In the genomic region with DNA sequence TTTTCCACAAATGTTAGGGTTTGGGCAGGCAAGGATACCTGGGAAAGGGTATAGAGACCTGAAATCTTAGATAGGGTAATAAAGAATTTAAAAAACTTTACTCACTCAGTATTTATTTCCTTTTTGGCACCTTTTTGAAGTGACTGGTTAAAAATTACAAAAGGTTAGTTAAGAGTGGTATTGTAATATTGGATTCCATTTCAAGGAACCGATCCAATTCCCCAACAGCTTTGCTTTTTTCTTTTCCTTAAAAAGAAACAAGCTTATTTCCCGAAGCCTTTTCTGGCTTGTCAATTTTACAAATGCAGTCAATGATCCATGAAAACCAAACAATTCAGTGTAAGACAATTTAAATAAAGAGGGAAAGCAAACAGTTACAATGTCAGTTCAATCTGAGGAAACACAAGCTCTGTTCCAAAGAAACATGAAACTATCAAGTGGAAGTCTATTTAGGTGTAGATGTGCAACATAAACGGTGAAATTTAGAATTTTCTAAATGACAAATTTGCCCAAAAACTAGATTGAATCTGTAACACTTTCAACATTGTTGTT, we compare ENCODE assay signal across 20 cellular contexts.
DNase-seq lines count a peak whose midpoint lies in the region; TF ChIP-seq lines count a peak whose summit lies in the region.
"Had no signal": no experiment of that assay in that cellular context is flagged by ENCODE, and none has a peak within 500 bp of the region (broad histone marks: within the 10 kb centered on the region; RNA-seq: fewer than 3 reads in every experiment).

No MANE protein-coding gene starts in this region.

- no peaks in the 10 kb centered on the region for H3K4me1 Mint-ChIP-seq in nephron progenitor cell
- H3K4me1 Mint-ChIP-seq in activated CD4-positive, alpha-beta T cell treated with anti-CD3 and anti-CD28 coated beads, Interleukin-2, amount 10 ng/mL, durations not matched to agents 7 days and 5 days: no peaks in the 10 kb centered on the region

- no peaks in the 10 kb centered on the region for H3K36me3 Mint-ChIP-seq in nephron progenitor cell (ENCODE audit: low read depth)
- H3K36me3 Mint-ChIP-seq in activated CD4-positive, alpha-beta T cell treated with anti-CD3 and anti-CD28 coated beads, Interleukin-2, amount 10 ng/mL, durations not matched to agents 7 days and 5 days (ENCODE audit: low read depth): no peaks in the 10 kb centered on the region

- H3K27ac Mint-ChIP-seq in nephron progenitor cell: peak overlapping the region; percentile 47
- H3K27ac Mint-ChIP-seq in activated CD4-positive, alpha-beta T cell treated with anti-CD3 and anti-CD28 coated beads, Interleukin-2, amount 10 ng/mL, durations not matched to agents 7 days and 5 days: no peak overlapping the region
- H3K27ac Mint-ChIP-seq: stimulated activated naive CD8-positive, alpha-beta T cell treated with anti-CD3 and anti-CD28 coated beads, Interleukin-15, Interleukin-2, amounts not matched to agents 100 ng/mL and 50 ng/mL, for 24 hours had no signal

- POLR2A ChIA-PET in activated CD4-positive, alpha-beta T cell treated with anti-CD3 and anti-CD28 coated beads, Interleukin-2, amount 10 ng/mL, durations not matched to agents 7 days and 5 days (lab: Charles Lee): no interaction called here

- H3K9me3 Mint-ChIP-seq in nephron progenitor cell: no peaks in the 10 kb centered on the region
- H3K9me3 Mint-ChIP-seq in activated CD4-positive, alpha-beta T cell treated with anti-CD3 and anti-CD28 coated beads, Interleukin-2, amount 10 ng/mL, durations not matched to agents 7 days and 5 days: peaks cover 3% of the 10 kb centered on the region

- CTCF ChIA-PET in activated CD4-positive, alpha-beta T cell treated with anti-CD3 and anti-CD28 coated beads, Interleukin-2, amount 10 ng/mL, durations not matched to agents 7 days and 5 days (lab: Charles Lee): no interaction called here

- no peaks in the 10 kb centered on the region for H3K27me3 Mint-ChIP-seq in nephron progenitor cell (ENCODE audit: low read depth, poor library complexity)
- H3K27me3 Mint-ChIP-seq in activated CD4-positive, alpha-beta T cell treated with anti-CD3 and anti-CD28 coated beads, Interleukin-2, amount 10 ng/mL, durations not matched to agents 7 days and 5 days: no peaks in the 10 kb centered on the region
- H3K27me3 Mint-ChIP-seq: stimulated activated naive CD8-positive, alpha-beta T cell treated with anti-CD3 and anti-CD28 coated beads, Interleukin-15, Interleukin-2, amounts not matched to agents 100 ng/mL and 50 ng/mL, for 24 hours had no signal

- peak; percentile 60 for DNase-seq in DMS153 treated with DMSO at 0.1 percent for 48 hours (lab: John Stamatoyannopoulos, UW; ENCODE audit: unreplicated experiment)
- peak; percentile 93 for DNase-seq in NCI-H146 treated with DMSO at 0.1 percent for 48 hours (lab: John Stamatoyannopoulos, UW; ENCODE audit: unreplicated experiment)
- DNase-seq in NCI-H748 (lab: John Stamatoyannopoulos, UW; ENCODE audit: unreplicated experiment): peak; percentile 87
- DNase-seq in nephron progenitor cell: no peak
- no peak for DNase-seq in NAMALWA (ENCODE audit: low spot score)
- DNase-seq in NCI-H82 treated with DMSO at 0.1 percent for 48 hours (lab: John Stamatoyannopoulos, UW; ENCODE audit: unreplicated experiment): no peak
- DNase-seq in stimulated activated CD4-positive, alpha-beta T cell treated with anti-CD3 and anti-CD28 coated beads, Interleukin-2, amount 100 ng/mL, for 48 hours: no peak
- DNase-seq in activated CD4-positive, alpha-beta T cell treated with anti-CD3 and anti-CD28 coated beads, Interleukin-2, amount 10 ng/mL, durations not matched to agents 7 days and 5 days: no peak
- DNase-seq: activated effector memory CD4-positive, alpha-beta T cell treated with anti-CD3 and anti-CD28 coated beads, Interleukin-2, amount 50 U/mL, for 16 hours; amniotic stem cell; central memory CD4-positive, alpha-beta T cell; esophagus squamous epithelium; left ventricle myocardium inferior; MV-4-11; nucleus accumbens; Peyer's patch; right lobe of liver; SK-N-SH; upper lobe of left lung had no signal

- TF ChIP-seq CTCF in nephron progenitor cell (IDR thresholded peaks at IDR 0.05): no peak

- H3K4me3 Mint-ChIP-seq in nephron progenitor cell: no peak overlapping the region
- H3K4me3 Mint-ChIP-seq in activated CD4-positive, alpha-beta T cell treated with anti-CD3 and anti-CD28 coated beads, Interleukin-2, amount 10 ng/mL, durations not matched to agents 7 days and 5 days: no peak overlapping the region
- H3K4me3 Mint-ChIP-seq: stimulated activated naive CD8-positive, alpha-beta T cell treated with anti-CD3 and anti-CD28 coated beads, Interleukin-15, Interleukin-2, amounts not matched to agents 100 ng/mL and 50 ng/mL, for 24 hours had no signal

Comparison
In these comparisons a context has a peak if more than half of its experiments do, and no peak if none do; other contexts are left out.
1. DNase-seq: peak in DMS153 treated with DMSO at 0.1 percent for 48 hours (single experiment), NCI-H146 treated with DMSO at 0.1 percent for 48 hours (single experiment) and NCI-H748 (single experiment); none in nephron progenitor cell (single experiment), NAMALWA (single experiment), NCI-H82 treated with DMSO at 0.1 percent for 48 hours (single experiment), stimulated activated CD4-positive, alpha-beta T cell treated with anti-CD3 and anti-CD28 coated beads, Interleukin-2, amount 100 ng/mL, for 48 hours (0 of 2) and activated CD4-positive, alpha-beta T cell treated with anti-CD3 and anti-CD28 coated beads, Interleukin-2, amount 10 ng/mL, durations not matched to agents 7 days and 5 days (single experiment).